ENCODE assay signal across 1 cellular context in genomic region chr5:134436523-134437339, GRCh38.
TF ChIP-seq lines count a peak whose summit lies in the region.

No MANE protein-coding gene starts in this region.

TF ChIP-seq in HepG2, 621 proteins besides CTCF, POLR2A, EP300 and RAD21 (continued from another document and continues in another):
- TF ChIP-seq ZSCAN22 (CRISPR knock-in tag; IDR thresholded peaks at IDR 0.05) (no peak), HDAC6 (IDR thresholded peaks at IDR 0.05; ENCODE audit: low read depth, low read length) (no peak), ZNF143 (CRISPR knock-in tag; IDR thresholded peaks at IDR 0.05) (no peak), MXD4 (CRISPR knock-in tag; IDR thresholded peaks at IDR 0.05) (peak; percentile 48; the same call in 1 of the 2 replicates), ZNF720 (CRISPR knock-in tag; IDR thresholded peaks at IDR 0.05) (no peak), EED (CRISPR knock-in tag; IDR thresholded peaks at IDR 0.05) (no peak), ISX (CRISPR knock-in tag; conservative IDR thresholded peaks at IDR 0.05) (no peak), ZNF775 (CRISPR knock-in tag; IDR thresholded peaks at IDR 0.05; ENCODE audit: borderline replicate concordance) (no peak), HNRNPLL (IDR thresholded peaks at IDR 0.05; ENCODE audit: low read depth, low read length, poor library complexity, severe bottlenecking) (no peak), ZNF563 (CRISPR knock-in tag; IDR thresholded peaks at IDR 0.05) (no peak), RBM22 (optimal IDR thresholded peaks at IDR 0.05; ENCODE audit: low read length) (no peak), TBP (CRISPR knock-in tag; IDR thresholded peaks at IDR 0.05) (no peak), NFE2L1 (CRISPR knock-in tag; IDR thresholded peaks at IDR 0.05; ENCODE audit: borderline replicate concordance) (no peak), ATF3 (CRISPR knock-in tag; IDR thresholded peaks at IDR 0.05) (no peak), HOXA3 (CRISPR knock-in tag; IDR thresholded peaks at IDR 0.05) (no peak), TRIM24 (CRISPR knock-in tag; IDR thresholded peaks at IDR 0.05) (no peak), SOX5 (CRISPR knock-in tag; IDR thresholded peaks at IDR 0.05; ENCODE audit: borderline replicate concordance) (no peak), CCDC6 (CRISPR knock-in tag; IDR thresholded peaks at IDR 0.05) (no peak), ZNF326 (CRISPR knock-in tag; IDR thresholded peaks at IDR 0.05; ENCODE audit: borderline replicate concordance) (no peak), EZH2 (conservative IDR thresholded peaks at IDR 0.05; ENCODE audit: low read depth, low read length) (no peak), LRRFIP1 (CRISPR knock-in tag; conservative IDR thresholded peaks at IDR 0.05) (no peak), SP2 (CRISPR knock-in tag; IDR thresholded peaks at IDR 0.05) (no peak), CHD4 (IDR thresholded peaks at IDR 0.05; ENCODE audit: borderline replicate concordance, low read length) (no peak), PPARG (CRISPR knock-in tag; conservative IDR thresholded peaks at IDR 0.05) (no peak; the same call in 1 of the 2 replicates), JARID2 (CRISPR knock-in tag; IDR thresholded peaks at IDR 0.05; ENCODE audit: insufficient replicate concordance) (no peak), RCOR2 (CRISPR knock-in tag; IDR thresholded peaks at IDR 0.05) (no peak), RBAK (CRISPR knock-in tag; IDR thresholded peaks at IDR 0.05) (no peak), ZNF12 (CRISPR knock-in tag; IDR thresholded peaks at IDR 0.05) (no peak), TEAD3 (CRISPR knock-in tag; optimal IDR thresholded peaks at IDR 0.05; ENCODE audit: borderline replicate concordance) (no peak), ZBTB26 (CRISPR knock-in tag; IDR thresholded peaks at IDR 0.05; ENCODE audit: borderline replicate concordance) (no peak), FOXO4 (CRISPR knock-in tag; conservative IDR thresholded peaks at IDR 0.05) (0 out of 2 replicates have a peak, but pooled peaks have one; percentile 11), MAFF (IDR thresholded peaks at IDR 0.05; ENCODE audit: low read depth, low read length) (peak; percentile 82), FOSL2 (CRISPR knock-in tag; IDR thresholded peaks at IDR 0.05) (no peak; the same call in 1 of the 2 replicates), ZNF333 (CRISPR knock-in tag; IDR thresholded peaks at IDR 0.05; ENCODE audit: borderline replicate concordance) (no peak), ZNF232 (CRISPR knock-in tag; IDR thresholded peaks at IDR 0.05; ENCODE audit: borderline replicate concordance) (no peak), MYNN (CRISPR knock-in tag; IDR thresholded peaks at IDR 0.05; ENCODE audit: low read depth) (no peak), ZNF121 (CRISPR knock-in tag; IDR thresholded peaks at IDR 0.05) (no peak), ZNF460 (CRISPR knock-in tag; IDR thresholded peaks at IDR 0.05; ENCODE audit: borderline replicate concordance) (no peak), XBP1 (CRISPR knock-in tag; IDR thresholded peaks at IDR 0.05) (no peak), ZSCAN21 (CRISPR knock-in tag; IDR thresholded peaks at IDR 0.05; ENCODE audit: borderline replicate concordance) (no peak; the same call in 1 of the 2 replicates), RXRA (CRISPR knock-in tag; IDR thresholded peaks at IDR 0.05) (no peak), MED1 (CRISPR knock-in tag; IDR thresholded peaks at IDR 0.05) (no peak), ZMAT3 (CRISPR knock-in tag; conservative IDR thresholded peaks at IDR 0.05) (no peak), ZNF362 (CRISPR knock-in tag; IDR thresholded peaks at IDR 0.05; ENCODE audit: borderline replicate concordance) (no peak), KDM2A (CRISPR knock-in tag; IDR thresholded peaks at IDR 0.05; ENCODE audit: borderline replicate concordance, low read depth) (peak; percentile 32; the same call in 1 of the 2 replicates), FOXO1 (CRISPR knock-in tag; IDR thresholded peaks at IDR 0.05) (no peak), PAF1 (CRISPR knock-in tag; IDR thresholded peaks at IDR 0.05) (no peak), ZNF205 (CRISPR knock-in tag; IDR thresholded peaks at IDR 0.05) (no peak), ZNF562 (CRISPR knock-in tag; IDR thresholded peaks at IDR 0.05; ENCODE audit: borderline replicate concordance) (no peak), DNMT3B (CRISPR knock-in tag; conservative IDR thresholded peaks at IDR 0.05) (no peak), TIGD3 (CRISPR knock-in tag; IDR thresholded peaks at IDR 0.05; ENCODE audit: borderline replicate concordance) (no peak), ZNF891 (CRISPR knock-in tag; IDR thresholded peaks at IDR 0.05) (no peak), SETDB1 (CRISPR knock-in tag; IDR thresholded peaks at IDR 0.05; ENCODE audit: borderline replicate concordance) (no peak), ZNF556 (CRISPR knock-in tag; IDR thresholded peaks at IDR 0.05; ENCODE audit: borderline replicate concordance) (no peak), CBX1 (IDR thresholded peaks at IDR 0.05; ENCODE audit: low read depth) (no peak), RFXANK (CRISPR knock-in tag; IDR thresholded peaks at IDR 0.05) (no peak), ZNF124 (CRISPR knock-in tag; IDR thresholded peaks at IDR 0.05) (no peak), ZFP82 (CRISPR knock-in tag; IDR thresholded peaks at IDR 0.05; ENCODE audit: borderline replicate concordance) (no peak), ZNF564 (CRISPR knock-in tag; IDR thresholded peaks at IDR 0.05) (no peak), ZNF557 (CRISPR knock-in tag; IDR thresholded peaks at IDR 0.05) (no peak), ASH2L (IDR thresholded peaks at IDR 0.05; ENCODE audit: insufficient read length, low read depth, low read length) (no peak), GZF1 (CRISPR knock-in tag; IDR thresholded peaks at IDR 0.05) (no peak), POLR2AphosphoS5 (IDR thresholded peaks at IDR 0.05; ENCODE audit: low read depth, low read length) (no peak), DMTF1 (CRISPR knock-in tag; IDR thresholded peaks at IDR 0.05) (no peak), SMYD3 (CRISPR knock-in tag; IDR thresholded peaks at IDR 0.05) (no peak), ZNF34 (CRISPR knock-in tag; IDR thresholded peaks at IDR 0.05; ENCODE audit: borderline replicate concordance) (no peak), ZNF687 (CRISPR knock-in tag; IDR thresholded peaks at IDR 0.05) (peak; percentile 81), ZNF781 (CRISPR knock-in tag; IDR thresholded peaks at IDR 0.05; ENCODE audit: borderline replicate concordance, not compliant biosample characterization) (peak; percentile 61)
